ENCODE assay signal across 8 cellular contexts in the genomic region with DNA sequence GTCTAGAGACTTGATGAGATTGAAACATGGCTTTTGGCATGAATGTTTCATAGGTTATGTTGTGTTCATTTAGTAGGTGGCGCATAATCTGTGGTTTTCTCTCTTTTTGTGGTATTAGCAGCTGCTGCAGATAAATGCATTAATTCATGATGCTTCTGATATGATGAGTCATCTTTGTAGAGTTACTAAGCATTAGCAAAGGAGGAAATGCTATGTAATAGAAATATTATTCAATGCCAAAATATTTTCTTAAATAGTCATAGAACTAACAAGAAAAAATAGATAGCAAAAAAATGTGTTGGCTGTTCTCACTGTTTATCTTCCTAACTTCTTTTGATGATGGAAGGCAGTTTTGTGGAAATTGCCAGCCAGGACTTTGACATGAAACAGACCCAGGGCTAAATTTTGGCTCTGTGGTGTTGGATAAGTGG. TPM values are rescaled to one million over a fixed set of nuclear protein-coding genes. Genes with fewer than 3 reads are reported as not detected.
A peak's percentile ranks its signal among the peaks of the same experiment; 100 is the strongest.
DNase-seq lines count a peak whose midpoint lies in the region; TF ChIP-seq lines count a peak whose summit lies in the region.

No MANE protein-coding gene starts in this region.

- no peaks in the 10 kb centered on the region for H3K4me1 ChIP-seq in H9 (ENCODE audit: insufficient read depth, low read length)
- peaks cover 0 to 3% of the 10 kb centered on the region in 2 experiments; a peak in 2 of 4 replicates for H3K4me1 ChIP-seq in SK-N-SH (ENCODE audit: control insufficient read depth in 1 of 2, insufficient read depth in 2 of 2, low read depth in 1 of 2, low read length in 1 of 2)
- peaks cover 0 to 43% (median 21%) of the 10 kb centered on the region in 4 donors for H3K4me1 ChIP-seq in sigmoid colon

- H3K79me2 ChIP-seq in H9 (ENCODE audit: insufficient read depth, low read length) (no peaks in the 10 kb centered on the region; the same call in 1 of the 2 replicates), SK-N-SH (ENCODE audit: insufficient read depth) (peaks cover 27% of the 10 kb centered on the region)

- H3K14ac ChIP-seq in H9 (ENCODE audit: insufficient read depth, low read length), result no peak overlapping the region

- CTCF ChIA-PET in SK-N-SH (lab: Yijun Ruan, JAX), result no interaction called here

- H3K9me3 ChIP-seq in H9 (ENCODE audit: control insufficient read depth, low read depth, low read length) (peaks cover 7% of the 10 kb centered on the region), SK-N-SH (no peaks in the 10 kb centered on the region), sigmoid colon (no peaks in the 10 kb centered on the region)

- no peaks in the 10 kb centered on the region for H3K9me2 ChIP-seq in SK-N-SH

- H2BK12ac ChIP-seq in H9 (ENCODE audit: insufficient read length, low read depth, low read length), result no peak overlapping the region

- WGBS in H9 (ENCODE audit: extremely low coverage, insufficient read length, low lambda C conversion rate), result no CpG with 5 or more reads among the region's 1 CpG
- 3% methylated on average over 1 of the region's 1 CpG for WGBS in SK-N-SH (ENCODE audit: low lambda C conversion rate)
- WGBS in sigmoid colon, 2 donors, result 62 to 84% methylated on average over 1 of the region's 1 CpG

- no peaks in the 10 kb centered on the region for H3K79me1 ChIP-seq in H9 (ENCODE audit: insufficient read depth, low read depth, low read length, poor library complexity, severe bottlenecking)

- H3T11ph ChIP-seq in H9 (ENCODE audit: low read length), result no peak overlapping the region

- DNase-seq in H9, result no peak
- no peak for DNase-seq in SK-N-SH
- peak; percentile 82 for DNase-seq in fibroblast of mammary gland (ENCODE audit: low read depth)
- peak; percentile 69 for DNase-seq in sigmoid colon
- DNase-seq in activated CD8-positive, alpha-beta memory T cell treated with anti-CD3 and anti-CD28 coated beads, Interleukin-2, amount 50 U/mL, for 48 hours, result no peak
- DNase-seq in SHP77 (lab: John Stamatoyannopoulos, UW), result no peak
- DNase-seq in CD1c-positive myeloid dendritic cell (ENCODE audit: extremely low spot score), result no peak
- no peak for DNase-seq in NCI-H2081 (lab: John Stamatoyannopoulos, UW)

- TF ChIP-seq CTCF in H9 (conservative IDR thresholded peaks at IDR 0.05) (no peak), SK-N-SH (IDR thresholded peaks at IDR 0.05) (no peak), fibroblast of mammary gland (conservative IDR thresholded peaks at IDR 0.05; ENCODE audit: control insufficient read depth, insufficient read depth, low read depth, low read length) (no peak), sigmoid colon (IDR thresholded peaks at IDR 0.05) (no peak)

- peak overlapping the region in 1 of 2 experiments; percentile 37; a peak in 3 of 4 replicates for H3K4me3 ChIP-seq in SK-N-SH (ENCODE audit: low read depth in 2 of 2, low read length in 1 of 2)
- no peak overlapping the region for H3K4me3 ChIP-seq in fibroblast of mammary gland (ENCODE audit: control insufficient read depth, low read depth, low read length)
- H3K4me3 ChIP-seq in sigmoid colon, result peak overlapping the region in 2 of 4 donors; percentile 3 to 15

- no peak overlapping the region for H4K91ac ChIP-seq in H9 (ENCODE audit: insufficient read length, low read depth, low read length)

- H3K23me2 ChIP-seq in H9 (ENCODE audit: insufficient read length, low read depth, low read length, poor library complexity, severe bottlenecking), result no peaks in the 10 kb centered on the region

- H3K27me3 Mint-ChIP-seq in H9 (ENCODE audit: low read depth), result no peaks in the 10 kb centered on the region; the same call in 1 of the 2 replicates

- peaks cover 0 to 10% (median 5%) of the 10 kb centered on the region in 3 experiments; a peak in 5 of 7 replicates for H3K36me3 Mint-ChIP-seq in H9 (ENCODE audit: insufficient read depth in 1 of 3, low read depth in 3 of 3)

- no peak overlapping the region for H3K56ac ChIP-seq in H9 (ENCODE audit: insufficient read length, low read depth, low read length)

- no peak overlapping the region for H2AFZ ChIP-seq in H9 (ENCODE audit: low read length)
- H2AFZ ChIP-seq in SK-N-SH (ENCODE audit: low read depth), result no peak overlapping the region

- H4K5ac ChIP-seq in H9 (ENCODE audit: insufficient read length, low read depth, low read length), result no peak overlapping the region

- H2BK15ac ChIP-seq in H9 (ENCODE audit: low read depth, low read length), result no peak overlapping the region

- H3K36me3 ChIP-seq in SK-N-SH (replicated peaks in 1 of 2; ENCODE audit: control insufficient read depth in 1 of 2, insufficient read depth in 2 of 2, low read length in 1 of 2) (no peaks in the 10 kb centered on the region), sigmoid colon (no peaks in the 10 kb centered on the region)

- peaks cover 20% of the 10 kb centered on the region for H3F3A ChIP-seq in SK-N-SH (replicated peaks; ENCODE audit: insufficient read depth)

- H3K4me2 ChIP-seq in H9 (ENCODE audit: insufficient read depth, insufficient read length, low read length) (peak overlapping the region; percentile 32), SK-N-SH (peak overlapping the region; percentile 57)

- H3K27me3 ChIP-seq in H9 (ENCODE audit: insufficient read depth, low read length) (no peaks in the 10 kb centered on the region), SK-N-SH (ENCODE audit: insufficient read depth) (no peaks in the 10 kb centered on the region), sigmoid colon (no peaks in the 10 kb centered on the region)

- TF ChIP-seq POLR2A in sigmoid colon (IDR thresholded peaks at IDR 0.05), result no peak

- H3K27ac ChIP-seq in H9 (ENCODE audit: insufficient read length, low read depth, low read length) (no peak overlapping the region), SK-N-SH (ENCODE audit: low read depth in 2 of 2, low read length in 1 of 2) (peak overlapping the region; percentile 73 to 87), sigmoid colon (peak overlapping the region; percentile 39 to 70 (median 58))

- no peak overlapping the region for H3K27ac Mint-ChIP-seq in H9

- H3K23ac ChIP-seq in H9 (ENCODE audit: insufficient read length, low read depth, low read length), result no peak overlapping the region

- no peak overlapping the region for H2BK120ac ChIP-seq in H9 (ENCODE audit: low read depth, low read length, poor library complexity, severe bottlenecking)

- H3K18ac ChIP-seq in H9 (ENCODE audit: insufficient read length, low read depth, low read length), result no peak overlapping the region

- peaks cover 22 to 30% of the 10 kb centered on the region in 2 experiments for H3K4me1 Mint-ChIP-seq in H9

- TF ChIP-seq RAD21 in SK-N-SH (IDR thresholded peaks at IDR 0.05; ENCODE audit: low read length), result no peak

- H3K9me3 Mint-ChIP-seq in H9, result peaks cover 43 to 55% of the 10 kb centered on the region in 2 experiments

- H3K4me3 Mint-ChIP-seq in H9, result peak overlapping the region; percentile 42 to 64

- intact Hi-C loops in sigmoid colon (cut with DNase I), result loop anchor here (10.0 kb wide), 2 partner anchors 601 to 1361 kb away; a partner anchor contains a TSS

- no peak overlapping the region for H2BK5ac ChIP-seq in H9 (ENCODE audit: insufficient read length, low read length)

- H2AK5ac ChIP-seq in H9 (ENCODE audit: insufficient read length, low read length), result no peak overlapping the region

- POLR2A ChIA-PET in SK-N-SH (lab: Yijun Ruan, JAX), result no interaction called here

- TF ChIP-seq EP300 in SK-N-SH (IDR thresholded peaks at IDR 0.05; ENCODE audit: borderline replicate concordance in 1 of 2, low read depth in 1 of 2, low read length in 1 of 2), result peak; percentile 46 to 63
- TF ChIP-seq EP300 in sigmoid colon (IDR thresholded peaks at IDR 0.05), result no peak

- no peak overlapping the region for H2BK20ac ChIP-seq in H9 (ENCODE audit: low read depth, low read length, poor library complexity, severe bottlenecking)

- H3K9ac ChIP-seq in H9 (ENCODE audit: extremely low read depth, insufficient read length, low read length) (no peak overlapping the region), SK-N-SH (no peak overlapping the region)

- H4K20me1 ChIP-seq in H9 (ENCODE audit: control insufficient read depth, insufficient read depth, insufficient read length), result no peaks in the 10 kb centered on the region
- H4K20me1 ChIP-seq in SK-N-SH (ENCODE audit: insufficient read depth), result peaks cover 20% of the 10 kb centered on the region; the same call in 1 of the 2 replicates

- H4K8ac ChIP-seq in H9 (replicated peaks; ENCODE audit: insufficient read length, low read depth, low read length), result no peak overlapping the region

- no peak overlapping the region for H3K4ac ChIP-seq in H9 (ENCODE audit: low read depth, low read length)

TF ChIP-seq in SK-N-SH, 30 proteins besides CTCF, POLR2A, EP300 and RAD21 (continues in another document):
- TF ChIP-seq CHD2 (IDR thresholded peaks at IDR 0.05; ENCODE audit: low read length, partially characterized antibody) (no peak), NFIC (IDR thresholded peaks at IDR 0.05; ENCODE audit: borderline replicate concordance) (peak; percentile 77; the same call in 1 of the 2 replicates), GABPA (IDR thresholded peaks at IDR 0.05; ENCODE audit: low read depth) (no peak), MXI1 (IDR thresholded peaks at IDR 0.05; ENCODE audit: low read depth, low read length) (no peak; the same call in 1 of the 2 replicates), TEAD4 (IDR thresholded peaks at IDR 0.05; ENCODE audit: borderline replicate concordance, insufficient read depth) (peak; percentile 15; the same call in 1 of the 2 replicates), YY1 (IDR thresholded peaks at IDR 0.05; ENCODE audit: low read depth) (no peak), RCOR1 (IDR thresholded peaks at IDR 0.05; ENCODE audit: low read length) (no peak)
- TF ChIP-seq, protein P1, sequence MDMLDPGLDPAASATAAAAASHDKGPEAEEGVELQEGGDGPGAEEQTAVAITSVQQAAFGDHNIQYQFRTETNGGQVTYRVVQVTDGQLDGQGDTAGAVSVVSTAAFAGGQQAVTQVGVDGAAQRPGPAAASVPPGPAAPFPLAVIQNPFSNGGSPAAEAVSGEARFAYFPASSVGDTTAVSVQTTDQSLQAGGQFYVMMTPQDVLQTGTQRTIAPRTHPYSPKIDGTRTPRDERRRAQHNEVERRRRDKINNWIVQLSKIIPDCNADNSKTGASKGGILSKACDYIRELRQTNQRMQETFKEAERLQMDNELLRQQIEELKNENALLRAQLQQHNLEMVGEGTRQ (IDR thresholded peaks at IDR 0.05; ENCODE audit: borderline replicate concordance, low read depth, low read length), result no peak
- TF ChIP-seq, protein P2, sequence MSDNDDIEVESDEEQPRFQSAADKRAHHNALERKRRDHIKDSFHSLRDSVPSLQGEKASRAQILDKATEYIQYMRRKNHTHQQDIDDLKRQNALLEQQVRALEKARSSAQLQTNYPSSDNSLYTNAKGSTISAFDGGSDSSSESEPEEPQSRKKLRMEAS (IDR thresholded peaks at IDR 0.05; ENCODE audit: low read depth), result peak; percentile 36; the same call in 1 of the 2 replicates

RNA-seq across cellular contexts. Expression of a gene that starts 3.6 kb away (rescaled TPM):
- total RNA-seq in H9 (2021) (11.9 and 12.0 TPM in 2 replicates), sigmoid colon (10 to 100 TPM in 3 of 4 donors, 1 to 10 TPM in 1; 9.7 to 12.2 (median 11.1) TPM)
- polyA plus RNA-seq in SK-N-SH (2012; rRNA removed) (1.7 and 2.1 TPM in 2 replicates), sigmoid colon (1 to 10 TPM; 1.6 to 2.9 (median 2.4) TPM)
- polyA plus RNA-seq in SK-N-SH (2012; cell fraction: cytosol; rRNA removed), result 2.1 TPM in 2 replicates
- 1.1 and 1.6 TPM in 2 replicates for polyA plus RNA-seq in SK-N-SH (2012; cell fraction: nucleus; rRNA removed)

Comparison
In these comparisons a context has a peak if more than half of its experiments do, and no peak if none do; other contexts are left out.
1. DNase-seq: peak in fibroblast of mammary gland (single experiment) and sigmoid colon (single experiment); none in H9 (single experiment), SK-N-SH (single experiment), activated CD8-positive, alpha-beta memory T cell treated with anti-CD3 and anti-CD28 coated beads, Interleukin-2, amount 50 U/mL, for 48 hours (single experiment), SHP77 (0 of 2), CD1c-positive myeloid dendritic cell (single experiment) and NCI-H2081 (0 of 2).